8 cellular contexts compared by ENCODE assay signal in genomic region chr6:157379656-157380457, GRCh38. TPM values are rescaled to one million over a fixed set of nuclear protein-coding genes. Genes with fewer than 3 reads are reported as not detected.
DNase-seq lines count a peak whose midpoint lies in the region; ATAC-seq and TF ChIP-seq lines count a peak whose summit lies in the region.

No MANE protein-coding gene starts in this region.

- peaks cover 4% of the 10 kb centered on the region for H3K27me3 Mint-ChIP-seq in activated T-helper 17 cell treated with anti-CD3 and anti-CD28 coated beads, Interleukin-2, amount 50 U/mL, for 72 hours
- no peaks in the 10 kb centered on the region for H3K27me3 Mint-ChIP-seq in natural killer cell (ENCODE audit: low read depth in 2 of 2)
- peaks cover 16 to 23% of the 10 kb centered on the region in 2 donors for H3K27me3 Mint-ChIP-seq in stimulated activated naive B cell treated with anti-CD40 and anti-IgM and Interleukin-4, amounts not matched to agents 10 μg/mL and 1 μg/mL and 100 μg/mL, for 72 hours

- peak; percentile 85 for ATAC-seq in activated T-helper 17 cell treated with anti-CD3 and anti-CD28 coated beads, Interleukin-2, amount 50 U/mL, for 72 hours (replicated peaks)
- ATAC-seq in natural killer cell: peak; percentile 75 to 84 (median 76)
- peak; percentile 81 to 83 for ATAC-seq in stimulated activated naive B cell treated with anti-CD40 and anti-IgM and Interleukin-4, amounts not matched to agents 10 μg/mL and 1 μg/mL and 100 μg/mL, for 72 hours (replicated peaks)

- peak overlapping the region; percentile 83 for H3K4me3 Mint-ChIP-seq in activated T-helper 17 cell treated with anti-CD3 and anti-CD28 coated beads, Interleukin-2, amount 50 U/mL, for 72 hours
- peak overlapping the region; percentile 87 for H3K4me3 Mint-ChIP-seq in natural killer cell
- H3K4me3 Mint-ChIP-seq in stimulated activated naive B cell treated with anti-CD40 and anti-IgM and Interleukin-4, amounts not matched to agents 10 μg/mL and 1 μg/mL and 100 μg/mL, for 72 hours: peak overlapping the region; percentile 77

- peak overlapping the region; percentile 90 for H3K4me3 ChIP-seq in H7 (ENCODE audit: insufficient read depth, low read depth, low read length)

- intact Hi-C loops in natural killer cell (cut with micrococcal nuclease): loop anchor here (5.0 kb wide), 3 partner anchors 82 to 287 kb away; no protein-coding TSS in a partner anchor

- H3K27ac Mint-ChIP-seq in activated T-helper 17 cell treated with anti-CD3 and anti-CD28 coated beads, Interleukin-2, amount 50 U/mL, for 72 hours: peak overlapping the region; percentile 78
- peak overlapping the region; percentile 60 to 72 for H3K27ac Mint-ChIP-seq in natural killer cell
- H3K27ac Mint-ChIP-seq in stimulated activated naive B cell treated with anti-CD40 and anti-IgM and Interleukin-4, amounts not matched to agents 10 μg/mL and 1 μg/mL and 100 μg/mL, for 72 hours: peak overlapping the region; percentile 79

- H3K9me3 Mint-ChIP-seq in activated T-helper 17 cell treated with anti-CD3 and anti-CD28 coated beads, Interleukin-2, amount 50 U/mL, for 72 hours: no peaks in the 10 kb centered on the region
- H3K9me3 Mint-ChIP-seq in natural killer cell: no peaks in the 10 kb centered on the region
- H3K9me3 Mint-ChIP-seq in stimulated activated naive B cell treated with anti-CD40 and anti-IgM and Interleukin-4, amounts not matched to agents 10 μg/mL and 1 μg/mL and 100 μg/mL, for 72 hours: no peaks in the 10 kb centered on the region

- peaks cover 31% of the 10 kb centered on the region for H3K27me3 ChIP-seq in H7 (ENCODE audit: control insufficient read depth, insufficient read depth, low read length)

- no peaks in the 10 kb centered on the region for H3K36me3 Mint-ChIP-seq in activated T-helper 17 cell treated with anti-CD3 and anti-CD28 coated beads, Interleukin-2, amount 50 U/mL, for 72 hours (ENCODE audit: low read depth)
- no peaks in the 10 kb centered on the region for H3K36me3 Mint-ChIP-seq in natural killer cell
- H3K36me3 Mint-ChIP-seq in stimulated activated naive B cell treated with anti-CD40 and anti-IgM and Interleukin-4, amounts not matched to agents 10 μg/mL and 1 μg/mL and 100 μg/mL, for 72 hours: peaks cover 18 to 27% of the 10 kb centered on the region in 2 donors

- no peaks in the 10 kb centered on the region for H3K36me3 ChIP-seq in H7 (replicated peaks; ENCODE audit: control insufficient read depth, insufficient read depth, low read length)

- DNase-seq in ELF-1 (ENCODE audit: low read depth, low spot score) (peak; percentile 88), H7 (peak; percentile 88), LoVo (ENCODE audit: low spot score) (peak; percentile 89), RPMI8226 (peak; percentile 92), fibroblast of peridontal ligament (ENCODE audit: extremely low read depth) (peak; percentile 86), natural killer cell (peak; percentile 79)
- DNase-seq in stimulated activated naive B cell treated with anti-CD40 and anti-IgM and Interleukin-4, amounts not matched to agents 10 μg/mL and 1 μg/mL and 100 μg/mL, for 72 hours: peak; percentile 85

- TF ChIP-seq CTCF in natural killer cell (IDR thresholded peaks at IDR 0.05): no peak

- H3K4me1 Mint-ChIP-seq in activated T-helper 17 cell treated with anti-CD3 and anti-CD28 coated beads, Interleukin-2, amount 50 U/mL, for 72 hours: peaks cover 20% of the 10 kb centered on the region
- H3K4me1 Mint-ChIP-seq in natural killer cell: peaks cover 30% of the 10 kb centered on the region in 2 donors
- H3K4me1 Mint-ChIP-seq in stimulated activated naive B cell treated with anti-CD40 and anti-IgM and Interleukin-4, amounts not matched to agents 10 μg/mL and 1 μg/mL and 100 μg/mL, for 72 hours: peaks cover 28 to 43% of the 10 kb centered on the region in 2 donors

RNA-seq across cellular contexts. Expression of gene ZDHHC14, which starts 1.1 kb away (rescaled TPM):
- 1.1 and 2.9 TPM in 2 replicates for total RNA-seq in H7 (2014; rRNA removed; shearing (Covaris generic))
- 1 to 10 TPM; 2.1 to 2.2 TPM for total RNA-seq in activated T-helper 17 cell treated with anti-CD3 and anti-CD28 coated beads, Interleukin-2, amount 50 U/mL, for 72 hours
- total RNA-seq in natural killer cell: 10 to 100 TPM in 2 of 3 donors, 1 to 10 TPM in 1; 6.7 to 11.3 (median 10.6) TPM

RNA-seq across cellular contexts. Expression of gene TMEM242, which starts 56.5 kb away (rescaled TPM):
- total RNA-seq in H7 (2014; rRNA removed; shearing (Covaris generic)): 4.6 and 6.5 TPM in 2 replicates
- 1 to 10 TPM; 5.1 to 6.2 TPM for total RNA-seq in activated T-helper 17 cell treated with anti-CD3 and anti-CD28 coated beads, Interleukin-2, amount 50 U/mL, for 72 hours
- total RNA-seq in natural killer cell: 10 to 100 TPM; 18.5 to 24.8 (median 19.8) TPM

Comparison
In these comparisons a context has a peak if more than half of its experiments do, and no peak if none do; other contexts are left out.
1. Peak in every context shown above with its lines: DNase-seq, ATAC-seq and H3K4me3 ChIP-seq.